ENCODE assay signal across 25 cellular contexts in genomic region chr12:23579257-23579656, GRCh38.
A peak's percentile ranks its signal among the peaks of the same experiment; 100 is the strongest.
DNase-seq lines count a peak whose midpoint lies in the region; ATAC-seq, FAIRE-seq and TF ChIP-seq lines count a peak whose summit lies in the region.
"Had no signal": no experiment of that assay in that cellular context is flagged by ENCODE, and none has a peak within 500 bp of the region (broad histone marks: within the 10 kb centered on the region; RNA-seq: fewer than 3 reads in every experiment).

No MANE protein-coding gene starts in this region.

- no peak overlapping the region for H3K27ac ChIP-seq in K562 (ENCODE audit: extremely low read depth, low read depth, low read length)
- H3K27ac ChIP-seq: A549; BLaER1 treated with 17β-estradiol and CSF1 and Interleukin-3, amounts not matched to agents 10 nM and 100 nM; C4-2B had no signal

- DNase-seq in K562 (ENCODE audit: extremely low read depth in 1 of 4, low spot score in 3 of 4) (no peak), frontal cortex (ENCODE audit: low spot score in 2 of 2) (no peak), NCI-H1417 treated with DMSO at 0.1 percent for 48 hours (lab: John Stamatoyannopoulos, UW) (no peak), superior temporal gyrus (ENCODE audit: extremely low spot score) (no peak)
- no peak for DNase-seq in T-helper 2 cell treated with Interferon-gamma antibody and Interleukin-4, amounts not matched to agents 5 μg/mL and 100 μg/mL, for 36 hours (ENCODE audit: low spot score)
- DNase-seq: 8988T; AML-193; Caco-2; Calu3; CD4-positive, alpha-beta T cell; CD8-positive, alpha-beta T cell; DMS53; DMS79; DND-41; EL; GDM1 had no signal

- H3K9me3 ChIP-seq in K562 (replicated peaks; ENCODE audit: control insufficient read depth, insufficient read depth, low read depth, low read length): no peaks in the 10 kb centered on the region
- H3K9me3 ChIP-seq: A549; BLaER1 treated with 17β-estradiol and CSF1 and Interleukin-3, amounts not matched to agents 10 nM and 100 nM; Caco-2 had no signal

- no peak for TF ChIP-seq CTCF in K562 (IDR thresholded peaks at IDR 0.05 in 2 of 3, conservative IDR thresholded peaks at IDR 0.05 in 1 of 3; ENCODE audit: insufficient read depth in 2 of 3, low read depth in 1 of 3, low read length in 3 of 3)

- intact Hi-C loops in K562 (cut with micrococcal nuclease): no loop called here

- no peaks in the 10 kb centered on the region for H3K36me3 Mint-ChIP-seq in T-helper 2 cell treated with Interferon-gamma antibody and Interleukin-4, amounts not matched to agents 5 μg/mL and 100 μg/mL, for 36 hours (ENCODE audit: low read depth)
- H3K36me3 Mint-ChIP-seq: CD8-positive, alpha-beta T cell had no signal

- no peaks in the 10 kb centered on the region for H4K20me1 ChIP-seq in K562 (replicated peaks; ENCODE audit: control insufficient read depth, insufficient read depth, low read length)
- H4K20me1 ChIP-seq: BLaER1 treated with 17β-estradiol and CSF1 and Interleukin-3, amounts not matched to agents 10 nM and 100 nM had no signal

- CTCF ChIA-PET in K562 (lab: Yijun Ruan, JAX; ENCODE audit: low intra/inter-chr PET ratio): no interaction called here

- no peak for TF ChIP-seq POLR2A in K562 (conservative IDR thresholded peaks at IDR 0.05)

- TF ChIP-seq RAD21 in K562 (CRISPR knock-in tag; conservative IDR thresholded peaks at IDR 0.05 in 1 of 2, IDR thresholded peaks at IDR 0.05 in 1 of 2): no peak

- no peaks in the 10 kb centered on the region for H3K36me3 ChIP-seq in K562 (ENCODE audit: control insufficient read depth, insufficient read depth, low read length)
- H3K36me3 ChIP-seq: BLaER1 treated with 17β-estradiol and CSF1 and Interleukin-3, amounts not matched to agents 10 nM and 100 nM had no signal

- no peaks in the 10 kb centered on the region for H3K4me1 Mint-ChIP-seq in T-helper 2 cell treated with Interferon-gamma antibody and Interleukin-4, amounts not matched to agents 5 μg/mL and 100 μg/mL, for 36 hours (ENCODE audit: low read depth)
- H3K4me1 Mint-ChIP-seq: B cell had no signal

- no peak overlapping the region for H3K9ac ChIP-seq in K562 (ENCODE audit: insufficient read depth in 1 of 2, low read depth in 2 of 2, low read length in 2 of 2)
- H3K9ac ChIP-seq: BLaER1 treated with 17β-estradiol and CSF1 and Interleukin-3, amounts not matched to agents 10 nM and 100 nM had no signal

- no peak overlapping the region for H3K4me2 ChIP-seq in K562 (ENCODE audit: insufficient read depth, low read length)
- H3K4me2 ChIP-seq: A549; BLaER1 treated with 17β-estradiol and CSF1 and Interleukin-3, amounts not matched to agents 10 nM and 100 nM had no signal

- no peak overlapping the region for H3K27ac Mint-ChIP-seq in T-helper 2 cell treated with Interferon-gamma antibody and Interleukin-4, amounts not matched to agents 5 μg/mL and 100 μg/mL, for 36 hours
- H3K27ac Mint-ChIP-seq: B cell; CD4-positive, alpha-beta T cell; CD8-positive, alpha-beta T cell had no signal

- no peak overlapping the region for H3K4me3 ChIP-seq in K562
- H3K4me3 ChIP-seq: A549; BLaER1 treated with 17β-estradiol and CSF1 and Interleukin-3, amounts not matched to agents 10 nM and 100 nM; GM12878 had no signal

- no peaks in the 10 kb centered on the region for H3K9me1 ChIP-seq in K562 (ENCODE audit: control insufficient read depth, insufficient read depth, low read length)

- no peak for ATAC-seq in K562
- ATAC-seq: A549; CD8-positive, alpha-beta T cell; GM12878 had no signal

- whole genome bisulfite sequencing in K562 (ENCODE audit: insufficient coverage, low coverage, missing lambda C conversion rate): 83% methylated on average over 1 of the region's 1 CpG

- no peaks in the 10 kb centered on the region for H3K27me3 ChIP-seq in K562 (ENCODE audit: control insufficient read depth in 2 of 2, insufficient read depth in 2 of 2, low read length in 2 of 2)
- H3K27me3 ChIP-seq: BLaER1 treated with 17β-estradiol and CSF1 and Interleukin-3, amounts not matched to agents 10 nM and 100 nM had no signal

- H3K27me3 Mint-ChIP-seq in T-helper 2 cell treated with Interferon-gamma antibody and Interleukin-4, amounts not matched to agents 5 μg/mL and 100 μg/mL, for 36 hours (ENCODE audit: low read depth): no peaks in the 10 kb centered on the region
- H3K27me3 Mint-ChIP-seq: B cell; CD4-positive, alpha-beta T cell had no signal

- H3K4me3 Mint-ChIP-seq in T-helper 2 cell treated with Interferon-gamma antibody and Interleukin-4, amounts not matched to agents 5 μg/mL and 100 μg/mL, for 36 hours: no peak overlapping the region
- H3K4me3 Mint-ChIP-seq: B cell; CD4-positive, alpha-beta T cell; CD8-positive, alpha-beta T cell had no signal

- peaks cover 11% of the 10 kb centered on the region for H3K9me3 Mint-ChIP-seq in T-helper 2 cell treated with Interferon-gamma antibody and Interleukin-4, amounts not matched to agents 5 μg/mL and 100 μg/mL, for 36 hours

- H2AFZ ChIP-seq in K562 (ENCODE audit: low read depth, low read length): no peak overlapping the region

- POLR2A ChIA-PET in K562 (lab: Yijun Ruan, JAX): no interaction called here

- no TSS peak for BruUV-seq in K562 (replicated peaks; lab: Mats Ljungman, UMichigan)

- peak; percentile 34 for FAIRE-seq in A204.1 (lab: Jason Lieb, UNC)
- FAIRE-seq in K562 (lab: Jason Lieb, UNC): no peak
- FAIRE-seq in frontal cortex (lab: Jason Lieb, UNC): peak; percentile 66
- FAIRE-seq: A549, D721Med, GM12878, GM12892, GM18507 had no signal

- TF ChIP-seq EP300 in K562 (IDR thresholded peaks at IDR 0.05; ENCODE audit: low read length): no peak

- no peaks in the 10 kb centered on the region for H3K79me2 ChIP-seq in K562 (ENCODE audit: control insufficient read depth, insufficient read depth, low read length)

- no peaks in the 10 kb centered on the region for H3K4me1 ChIP-seq in K562 (replicated peaks in 1 of 2; ENCODE audit: control insufficient read depth in 2 of 2, insufficient read depth in 2 of 2, low read length in 2 of 2)
- H3K4me1 ChIP-seq: A549, Caco-2 had no signal

- in situ Hi-C loops in K562 (cut with MboI): no loop called here

TF ChIP-seq in K562, 482 proteins besides CTCF, POLR2A, EP300 and RAD21:
- TF ChIP-seq HCFC1 (IDR thresholded peaks at IDR 0.05; ENCODE audit: low read depth, low read length) (no peak), PHB (CRISPR knock-in tag; IDR thresholded peaks at IDR 0.05) (no peak), ZNF695 (CRISPR knock-in tag; IDR thresholded peaks at IDR 0.05) (no peak), CEBPG (CRISPR knock-in tag; IDR thresholded peaks at IDR 0.05) (no peak), CEBPG (tag; conservative IDR thresholded peaks at IDR 0.05 in 1 of 2, IDR thresholded peaks at IDR 0.05 in 1 of 2) (peak in 1 of 2 experiments; percentile 82; a peak in 2 of 4 replicates), CEBPB (tag; IDR thresholded peaks at IDR 0.05) (peak; percentile 71), TAF15 (IDR thresholded peaks at IDR 0.05; ENCODE audit: low read depth, low read length) (no peak), BDP1 (IDR thresholded peaks at IDR 0.05; ENCODE audit: insufficient read depth, insufficient read length) (no peak), DNMT1 (IDR thresholded peaks at IDR 0.05) (no peak), MEF2A (IDR thresholded peaks at IDR 0.05; ENCODE audit: control insufficient read depth, low read depth, low read length) (no peak)
